In genomic region chr20:50410343-50410742, GRCh38 we compare ENCODE assay signal across 21 cellular contexts.
DNase-seq lines count a peak whose midpoint lies in the region; ATAC-seq, FAIRE-seq and TF ChIP-seq lines count a peak whose summit lies in the region.
"Had no signal": no experiment of that assay in that cellular context is flagged by ENCODE, and none has a peak within 500 bp of the region (broad histone marks: within the 10 kb centered on the region; RNA-seq: fewer than 3 reads in every experiment).

No MANE protein-coding gene starts in this region.

- CTCF ChIA-PET in HepG2 (lab: Yijun Ruan, JAX; ENCODE audit: low intra/inter-chr PET ratio, low total read pairs): no interaction called here

- intact Hi-C loops in HepG2 (cut with micrococcal nuclease; ENCODE audit: unreplicated experiment): no loop called here
- intact Hi-C loops in right lobe of liver (cut with DNase I): no loop called here
- intact Hi-C loops in kidney (cut with DNase I): no loop called here
- intact Hi-C loops in sigmoid colon (cut with DNase I): no loop called here
- intact Hi-C loops in transverse colon (cut with DNase I; ENCODE audit: low total_unique reads): no loop called here

- TF ChIP-seq CTCF in HepG2 (CRISPR knock-in tag; IDR thresholded peaks at IDR 0.05) (no peak), right lobe of liver (IDR thresholded peaks at IDR 0.05) (no peak), kidney (IDR thresholded peaks at IDR 0.05; ENCODE audit: borderline replicate concordance, extremely low read depth, insufficient read depth) (no peak), sigmoid colon (IDR thresholded peaks at IDR 0.05) (no peak), transverse colon (IDR thresholded peaks at IDR 0.05) (no peak)

- no peak overlapping the region for H3K4me3 ChIP-seq in HepG2 (replicated peaks in 1 of 3; ENCODE audit: insufficient read depth in 1 of 3, low read depth in 2 of 3, low read length in 3 of 3)
- no peak overlapping the region for H3K4me3 ChIP-seq in right lobe of liver
- H3K4me3 ChIP-seq in kidney (ENCODE audit: low read length in 2 of 2): no peak overlapping the region
- no peak overlapping the region for H3K4me3 ChIP-seq in sigmoid colon
- no peak overlapping the region for H3K4me3 ChIP-seq in transverse colon
- H3K4me3 ChIP-seq: BLaER1 treated with 17β-estradiol and CSF1 and Interleukin-3, amounts not matched to agents 10 nM and 100 nM; GM12878; GM23248; HAP-1 had no signal

- ATAC-seq in HepG2 (no peak), right lobe of liver (no peak), GM18873 (IDR thresholded peaks at IDR 0.05; ENCODE audit: low FRiP score, unreplicated experiment) (no peak), HG03354 (IDR thresholded peaks at IDR 0.05; ENCODE audit: poor library complexity, severe bottlenecking, unreplicated experiment) (no peak)
- ATAC-seq: GM12878 had no signal

- no TSS peak for BruUV-seq in HepG2 (replicated peaks; lab: Mats Ljungman, UMichigan)

- TF ChIP-seq POLR2A in HepG2 (IDR thresholded peaks at IDR 0.05; ENCODE audit: insufficient read depth in 1 of 2, low read depth in 2 of 2, low read length in 2 of 2) (no peak), right lobe of liver (IDR thresholded peaks at IDR 0.05) (no peak), sigmoid colon (IDR thresholded peaks at IDR 0.05) (no peak), transverse colon (IDR thresholded peaks at IDR 0.05) (no peak)

- no peak overlapping the region for H2AFZ ChIP-seq in HepG2 (ENCODE audit: low read length)
- H2AFZ ChIP-seq: GM23248 had no signal

- H3K27ac ChIP-seq in HepG2 (ENCODE audit: extremely low read length, insufficient read depth, low read length) (no peak overlapping the region), right lobe of liver (no peak overlapping the region), kidney (ENCODE audit: low read depth in 2 of 2, low read length in 2 of 2) (no peak overlapping the region), sigmoid colon (peak overlapping the region; percentile 44 to 72 (median 56)), transverse colon (peak overlapping the region; percentile 14 to 45 (median 31))
- H3K27ac ChIP-seq: BLaER1 treated with 17β-estradiol and CSF1 and Interleukin-3, amounts not matched to agents 10 nM and 100 nM; GM23248; HL-60 had no signal

- H4K20me1 ChIP-seq in HepG2 (ENCODE audit: insufficient read depth, low read length): no peaks in the 10 kb centered on the region
- H4K20me1 ChIP-seq: BLaER1 treated with 17β-estradiol and CSF1 and Interleukin-3, amounts not matched to agents 10 nM and 100 nM had no signal

- no peaks in the 10 kb centered on the region for H3K9me3 ChIP-seq in HepG2 (ENCODE audit: low read length)
- peaks cover 0 to 4% (median 0%) of the 10 kb centered on the region in 4 donors for H3K9me3 ChIP-seq in right lobe of liver
- H3K9me3 ChIP-seq in kidney (ENCODE audit: control insufficient read depth in 1 of 2, low read length in 2 of 2): peaks cover 0 to 5% of the 10 kb centered on the region in 2 donors
- H3K9me3 ChIP-seq in sigmoid colon: no peaks in the 10 kb centered on the region
- no peaks in the 10 kb centered on the region for H3K9me3 ChIP-seq in transverse colon
- H3K9me3 ChIP-seq: HAP-1 had no signal

- no peak overlapping the region for H3K4me2 ChIP-seq in HepG2 (ENCODE audit: low read depth, low read length)

- no peaks in the 10 kb centered on the region for H3K79me2 ChIP-seq in HepG2 (ENCODE audit: insufficient read depth, low read length)

- TF ChIP-seq EP300 in HepG2 (IDR thresholded peaks at IDR 0.05; ENCODE audit: low read depth in 2 of 2, low read length in 2 of 2): no peak
- no peak for TF ChIP-seq EP300 in HepG2 (CRISPR knock-in tag; IDR thresholded peaks at IDR 0.05; ENCODE audit: borderline replicate concordance)
- TF ChIP-seq EP300 in sigmoid colon (IDR thresholded peaks at IDR 0.05): no peak
- no peak for TF ChIP-seq EP300 in transverse colon (IDR thresholded peaks at IDR 0.05; ENCODE audit: low read depth)

- DNase-seq in HepG2 (ENCODE audit: low spot score): no peak
- DNase-seq in right lobe of liver: no peak
- DNase-seq in kidney: peak; percentile 32
- no peak for DNase-seq in sigmoid colon
- no peak for DNase-seq in transverse colon
- DNase-seq in NCI-H1694 (lab: John Stamatoyannopoulos, UW): no peak
- DNase-seq: CD4-positive, CD25-positive, alpha-beta regulatory T cell; COR-L47; DMS 273 treated with DMSO at 0.1 percent for 48 hours; DMS53; DND-41; EL; GM23248; IMR-90 had no signal

- H3K36me3 ChIP-seq in HepG2 (replicated peaks in 1 of 2; ENCODE audit: control insufficient read depth in 1 of 2, insufficient read depth in 2 of 2, low read length in 2 of 2): no peaks in the 10 kb centered on the region
- H3K36me3 ChIP-seq in right lobe of liver: no peaks in the 10 kb centered on the region
- H3K36me3 ChIP-seq in kidney (ENCODE audit: control insufficient read depth in 1 of 2, insufficient read depth in 2 of 2, low read length in 2 of 2): no peaks in the 10 kb centered on the region
- H3K36me3 ChIP-seq in sigmoid colon: no peaks in the 10 kb centered on the region
- H3K36me3 ChIP-seq in transverse colon: no peaks in the 10 kb centered on the region
- H3K36me3 ChIP-seq: BLaER1 treated with 17β-estradiol and CSF1 and Interleukin-3, amounts not matched to agents 10 nM and 100 nM; HAP-1 had no signal

- H3K9ac ChIP-seq in HepG2 (ENCODE audit: insufficient read depth, low read depth, low read length) (no peak overlapping the region), kidney (ENCODE audit: low read length in 2 of 2) (no peak overlapping the region)
- H3K9ac ChIP-seq: BLaER1 treated with 17β-estradiol and CSF1 and Interleukin-3, amounts not matched to agents 10 nM and 100 nM; GM23248 had no signal

- H3K27me3 ChIP-seq in HepG2 (ENCODE audit: control insufficient read depth in 1 of 2, insufficient read depth in 2 of 2, low read length in 2 of 2) (no peaks in the 10 kb centered on the region), right lobe of liver (no peaks in the 10 kb centered on the region), sigmoid colon (no peaks in the 10 kb centered on the region), transverse colon (no peaks in the 10 kb centered on the region)
- H3K27me3 ChIP-seq: BLaER1 treated with 17β-estradiol and CSF1 and Interleukin-3, amounts not matched to agents 10 nM and 100 nM had no signal

- FAIRE-seq in HepG2 (lab: Jason Lieb, UNC): no peak
- no peak for FAIRE-seq in kidney (lab: Jason Lieb, UNC)
- FAIRE-seq: GM12878, GM19239 had no signal

- POLR2A ChIA-PET in HepG2 (lab: Yijun Ruan, JAX): interaction anchor here (1.3 to 1.9 kb wide), 3 partner anchors 11 to 20 kb away, joined by 4 to 11 read pairs (median 7); no protein-coding TSS in a partner anchor

- TF ChIP-seq RAD21 in HepG2 (CRISPR knock-in tag; IDR thresholded peaks at IDR 0.05): no peak

- in situ Hi-C loops in HepG2 (cut with HindIII; ENCODE audit: extremely low pct_ligation_motif_present, low pct_unique_long_range_greater_than_20kb): no loop called here
- in situ Hi-C loops in transverse colon (cut with MboI; ENCODE audit: low pct_ligation_motif_present in 1 of 4, low pct_unique_long_range_greater_than_20kb in 1 of 4, low sequenced_read_pairs in 3 of 4): no loop called here

- 96% methylated on average over 7 of the region's 7 CpGs for WGBS in HepG2 (ENCODE audit: low lambda C conversion rate)
- 100% methylated on average over 2 of the region's 7 CpGs for WGBS in right lobe of liver (ENCODE audit: insufficient coverage, low coverage, low lambda C conversion rate, missing lambda C conversion rate)
- WGBS in sigmoid colon, 2 donors: 96 to 97% methylated on average over 7 of the region's 7 CpGs
- WGBS in transverse colon (ENCODE audit: low coverage in 1 of 2), 2 donors: 94 to 96% methylated on average over 3 to 7 of the region's 7 CpGs

- H3K4me1 ChIP-seq in HepG2 (ENCODE audit: insufficient read depth, low read length): peaks cover 91% of the 10 kb centered on the region
- peaks cover 0 to 56% (median 24%) of the 10 kb centered on the region in 4 donors for H3K4me1 ChIP-seq in right lobe of liver
- H3K4me1 ChIP-seq in kidney (ENCODE audit: control insufficient read depth in 1 of 2, insufficient read depth in 1 of 2, low read depth in 1 of 2, low read length in 2 of 2): peaks cover 4 to 8% of the 10 kb centered on the region in 2 donors
- H3K4me1 ChIP-seq in sigmoid colon: peaks cover 0 to 14% (median 12%) of the 10 kb centered on the region in 4 donors
- peaks cover 10 to 28% (median 20%) of the 10 kb centered on the region in 4 donors for H3K4me1 ChIP-seq in transverse colon

TF ChIP-seq in HepG2, 621 proteins besides CTCF, POLR2A, EP300 and RAD21 (continues in another document):
- peak; percentile 52; the same call in 1 of the 2 replicates for TF ChIP-seq NR0B2 (CRISPR knock-in tag; IDR thresholded peaks at IDR 0.05)
- TF ChIP-seq PITX1 (CRISPR knock-in tag; IDR thresholded peaks at IDR 0.05): 0 out of 2 replicates have a peak, but pooled peaks have one; percentile 21
- TF ChIP-seq ZNF510 (CRISPR knock-in tag; IDR thresholded peaks at IDR 0.05; ENCODE audit: low read depth): no peak

Comparison
In these comparisons a context has a peak if more than half of its experiments do, and no peak if none do; other contexts are left out.
1. H3K27ac ChIP-seq: peak in sigmoid colon (4 of 4) and transverse colon (4 of 4); none in HepG2 (single experiment), right lobe of liver (0 of 3) and kidney (0 of 2).